In the genomic region with DNA sequence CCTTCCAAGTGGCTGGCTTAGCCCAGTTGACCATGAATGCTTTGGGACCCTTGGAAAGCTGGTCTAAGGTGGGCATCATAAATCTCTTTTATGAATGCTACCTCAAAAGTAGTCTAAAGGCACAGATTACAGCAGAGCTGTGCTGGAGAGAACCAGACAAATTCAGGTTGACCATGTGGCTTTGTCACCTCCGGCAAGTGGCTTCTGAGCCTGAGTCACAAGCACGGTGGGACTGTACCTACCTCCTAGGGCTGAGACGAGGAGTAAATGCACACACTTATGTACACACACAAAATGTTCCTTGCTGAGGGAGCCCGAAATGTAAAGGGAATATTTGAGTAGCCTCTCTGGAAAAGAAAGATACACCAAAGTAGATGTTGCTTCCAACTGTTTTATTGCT, we compare ENCODE assay signal across 11 cellular contexts.
DNase-seq lines count a peak whose midpoint lies in the region; ATAC-seq lines count a peak whose summit lies in the region.
"Had no signal": no experiment of that assay in that cellular context is flagged by ENCODE, and none has a peak within 500 bp of the region (broad histone marks: within the 10 kb centered on the region; RNA-seq: fewer than 3 reads in every experiment).

No MANE protein-coding gene starts in this region.

- peak overlapping the region; percentile 18 for H3K4me3 Mint-ChIP-seq in central memory CD8-positive, alpha-beta T cell
- H3K4me3 Mint-ChIP-seq in stimulated activated naive CD8-positive, alpha-beta T cell treated with anti-CD3 and anti-CD28 coated beads, Interleukin-15, amount 100 ng/mL, for 72 hours = peak overlapping the region in 1 of 2 donors; percentile 28

- H3K9me3 Mint-ChIP-seq in central memory CD8-positive, alpha-beta T cell = no peaks in the 10 kb centered on the region
- no peaks in the 10 kb centered on the region for H3K9me3 Mint-ChIP-seq in stimulated activated naive CD8-positive, alpha-beta T cell treated with anti-CD3 and anti-CD28 coated beads, Interleukin-15, amount 100 ng/mL, for 72 hours

- no peaks in the 10 kb centered on the region for H3K27me3 Mint-ChIP-seq in central memory CD8-positive, alpha-beta T cell
- no peaks in the 10 kb centered on the region for H3K27me3 Mint-ChIP-seq in stimulated activated naive CD8-positive, alpha-beta T cell treated with anti-CD3 and anti-CD28 coated beads, Interleukin-15, amount 100 ng/mL, for 72 hours

- DNase-seq in stimulated activated CD4-positive, alpha-beta T cell treated with anti-CD3 and anti-CD28 coated beads, Interleukin-1b, Interleukin-23, amount 100 ng/mL, for 48 hours = peak; percentile 60
- DNase-seq in stimulated activated CD4-positive, alpha-beta T cell treated with anti-CD3 and anti-CD28 coated beads, Interleukin-4, amount 100 ng/mL, for 4 hours = no peak
- peak; percentile 63 for DNase-seq in activated CD4-positive, alpha-beta T cell treated with anti-CD3 and anti-CD28 coated beads for 48 hours
- DNase-seq in central memory CD8-positive, alpha-beta T cell (ENCODE audit: low spot score in 2 of 2) = peak in 1 of 2 donors; percentile 47
- peak; percentile 38 to 77 for DNase-seq in stimulated activated naive CD8-positive, alpha-beta T cell treated with anti-CD3 and anti-CD28 coated beads, Interleukin-15, amount 100 ng/mL, for 72 hours
- DNase-seq in RKO (ENCODE audit: low spot score) (no peak), NCI-H748 treated with DMSO at 0.1 percent for 48 hours (lab: John Stamatoyannopoulos, UW) (no peak), SW480 (ENCODE audit: low spot score) (no peak)
- DNase-seq: DND-41, gastrocnemius medialis, NCI-H1105 had no signal

- ATAC-seq in central memory CD8-positive, alpha-beta T cell (replicated peaks; ENCODE audit: extremely low read depth, poor library complexity, severe bottlenecking) = peak; percentile 88
- ATAC-seq in stimulated activated naive CD8-positive, alpha-beta T cell treated with anti-CD3 and anti-CD28 coated beads, Interleukin-15, amount 100 ng/mL, for 72 hours = peak; percentile 93
- ATAC-seq: gastrocnemius medialis had no signal

- peaks cover 72% of the 10 kb centered on the region for H3K4me1 Mint-ChIP-seq in central memory CD8-positive, alpha-beta T cell
- peaks cover 73% of the 10 kb centered on the region for H3K4me1 Mint-ChIP-seq in stimulated activated naive CD8-positive, alpha-beta T cell treated with anti-CD3 and anti-CD28 coated beads, Interleukin-15, amount 100 ng/mL, for 72 hours

- peaks cover 41% of the 10 kb centered on the region for H3K36me3 Mint-ChIP-seq in central memory CD8-positive, alpha-beta T cell (ENCODE audit: insufficient read depth)

- peak overlapping the region; percentile 80 for H3K27ac Mint-ChIP-seq in central memory CD8-positive, alpha-beta T cell (ENCODE audit: low read depth)
- peak overlapping the region in 1 of 2 donors; percentile 52 for H3K27ac Mint-ChIP-seq in stimulated activated naive CD8-positive, alpha-beta T cell treated with anti-CD3 and anti-CD28 coated beads, Interleukin-15, amount 100 ng/mL, for 72 hours

Comparison
In these comparisons a context has a peak if more than half of its experiments do, and no peak if none do; other contexts are left out.
1. DNase-seq: peak in stimulated activated CD4-positive, alpha-beta T cell treated with anti-CD3 and anti-CD28 coated beads, Interleukin-1b, Interleukin-23, amount 100 ng/mL, for 48 hours (single experiment), activated CD4-positive, alpha-beta T cell treated with anti-CD3 and anti-CD28 coated beads for 48 hours (single experiment) and stimulated activated naive CD8-positive, alpha-beta T cell treated with anti-CD3 and anti-CD28 coated beads, Interleukin-15, amount 100 ng/mL, for 72 hours (2 of 2); none in stimulated activated CD4-positive, alpha-beta T cell treated with anti-CD3 and anti-CD28 coated beads, Interleukin-4, amount 100 ng/mL, for 4 hours (0 of 2), RKO (single experiment), NCI-H748 treated with DMSO at 0.1 percent for 48 hours (single experiment) and SW480 (single experiment).